ENCODE assay signal across 19 cellular contexts in the genomic region with DNA sequence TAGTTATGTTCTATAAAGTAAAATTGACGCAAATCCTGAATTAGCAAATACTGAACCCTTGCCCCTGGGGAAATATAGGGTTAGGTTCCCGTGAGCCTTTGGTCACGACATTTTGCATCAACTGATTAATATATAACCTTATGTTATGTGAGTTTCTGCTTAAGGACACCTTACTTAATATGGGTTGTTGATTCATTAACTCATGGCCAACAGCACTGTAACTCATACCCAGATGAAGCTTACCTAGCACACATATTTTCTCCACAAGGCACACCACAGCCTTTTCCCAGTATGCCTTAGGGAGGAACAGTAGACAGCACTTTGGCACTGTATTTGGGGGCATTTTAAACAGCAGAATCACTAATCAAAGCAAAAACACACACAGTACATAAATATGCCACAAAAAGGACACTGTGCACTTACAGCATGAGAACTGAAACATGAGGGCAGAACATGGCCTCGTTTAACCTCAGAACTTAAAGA. TPM values are rescaled to one million over a fixed set of nuclear protein-coding genes. Genes with fewer than 3 reads are reported as not detected.
DNase-seq lines count a peak whose midpoint lies in the region; ATAC-seq lines count a peak whose summit lies in the region.
"Had no signal": no experiment of that assay in that cellular context is flagged by ENCODE, and none has a peak within 500 bp of the region (broad histone marks: within the 10 kb centered on the region; RNA-seq: fewer than 3 reads in every experiment).

No MANE protein-coding gene starts in this region.

- no peaks in the 10 kb centered on the region for H3K9me3 ChIP-seq in BLaER1
- H3K9me3 ChIP-seq: mucosa of descending colon, thoracic aorta had no signal

- no peak for DNase-seq in HuH-7.5 (ENCODE audit: low spot score)
- DNase-seq in G401 (ENCODE audit: low spot score): no peak
- no peak for DNase-seq in C1 segment of cervical spinal cord (lab: John Stamatoyannopoulos, UW)
- no peak for DNase-seq in NCI-H446 treated with DMSO at 0.1 percent for 48 hours (lab: John Stamatoyannopoulos, UW)
- DNase-seq: activated effector memory CD4-positive, alpha-beta T cell treated with anti-CD3 and anti-CD28 coated beads, Interleukin-2, amount 50 U/mL, for 16 hours; cerebellar nuclear complex; DMS79; HCEC 1CT; mucosa of descending colon; NCI-H1048; stimulated activated CD4-positive, alpha-beta T cell treated with anti-CD3 and anti-CD28 coated beads, Interleukin-2, amount 100 ng/mL, for 48 hours had no signal

- H3K27ac ChIP-seq in BLaER1: no peak overlapping the region
- H3K27ac ChIP-seq: thoracic aorta had no signal

- peaks cover 69% of the 10 kb centered on the region for H3K4me1 ChIP-seq in BLaER1

- H3K4me2 ChIP-seq in BLaER1: peak overlapping the region; percentile 71

- ATAC-seq in GM19025 (IDR thresholded peaks at IDR 0.05; ENCODE audit: low read depth, unreplicated experiment) (peak; percentile 47), GM21825 (IDR thresholded peaks at IDR 0.05; ENCODE audit: unreplicated experiment) (peak; percentile 39), HG03342 (IDR thresholded peaks at IDR 0.05; ENCODE audit: unreplicated experiment) (peak; percentile 40)
- ATAC-seq: mucosa of descending colon had no signal

- in situ Hi-C loops in G401 (cut with HindIII; ENCODE audit: low sequenced_read_pairs): no loop called here

- no peaks in the 10 kb centered on the region for H4K20me1 ChIP-seq in BLaER1

- no peaks in the 10 kb centered on the region for H3K36me3 ChIP-seq in BLaER1
- H3K36me3 ChIP-seq: thoracic aorta had no signal

- no peak overlapping the region for H3K4me3 ChIP-seq in BLaER1
- H3K4me3 ChIP-seq: mucosa of descending colon, thoracic aorta had no signal

- H3K9ac ChIP-seq in BLaER1: no peak overlapping the region

- no peaks in the 10 kb centered on the region for H3K27me3 ChIP-seq in BLaER1

RNA-seq across cellular contexts. Expression of a gene that starts 15.1 kb away (rescaled TPM):
- total RNA-seq in G401 (2014; rRNA removed; shearing (Covaris generic)): 39.3 and 54.7 TPM in 2 replicates
- total RNA-seq: fibroblast of villous mesenchyme had no signal

RNA-seq across cellular contexts. Expression of a gene that starts 37.0 kb away (rescaled TPM):
- not detected in 2 replicates for total RNA-seq in G401 (2014; rRNA removed; shearing (Covaris generic))
- total RNA-seq: A172, fibroblast of villous mesenchyme, mucosa of descending colon, osteoblast, thoracic aorta had no signal
